Comparison of ENCODE assay signal across 8 cellular contexts in the genomic region with DNA sequence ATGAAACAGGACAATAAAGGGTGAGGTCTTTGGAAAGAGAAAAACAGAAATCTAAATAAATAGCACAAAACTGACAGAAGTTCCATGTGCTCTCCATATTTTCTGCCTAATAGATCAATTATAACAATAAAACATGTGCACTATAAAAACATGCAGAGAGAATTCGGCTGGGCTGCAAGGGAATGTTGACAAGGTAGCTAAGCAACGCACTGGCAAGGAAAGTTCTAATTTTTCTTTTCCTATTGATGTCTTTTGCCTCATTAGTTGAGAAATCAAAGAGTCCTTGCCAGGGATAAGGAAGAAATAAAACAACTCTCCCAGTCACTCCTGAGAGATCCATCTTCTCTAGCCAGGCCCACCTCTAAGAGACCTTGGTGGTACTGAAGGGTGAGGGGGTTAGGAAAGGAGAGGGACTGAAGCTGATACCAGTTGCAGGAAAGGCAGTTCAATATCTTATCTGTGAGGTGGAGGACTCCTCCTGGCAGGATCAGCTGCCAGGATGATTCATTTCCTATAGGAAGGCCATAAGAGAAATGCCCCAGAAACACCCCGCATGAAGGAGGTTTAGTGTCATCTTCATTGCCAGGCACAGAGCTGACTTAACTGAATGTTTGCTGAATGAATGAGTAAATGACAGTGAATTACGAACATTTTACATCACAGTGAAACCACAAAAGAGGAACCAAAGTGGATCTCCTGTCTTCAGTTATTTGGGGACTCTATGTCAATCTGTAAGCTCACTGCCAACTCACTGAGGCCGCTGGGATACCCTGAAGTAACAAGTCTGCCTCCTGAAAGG.
DNase-seq lines count a peak whose midpoint lies in the region; ATAC-seq and TF ChIP-seq lines count a peak whose summit lies in the region.
"Had no signal": no experiment of that assay in that cellular context is flagged by ENCODE, and none has a peak within 500 bp of the region (broad histone marks: within the 10 kb centered on the region; RNA-seq: fewer than 3 reads in every experiment).

No MANE protein-coding gene starts in this region.

- ATAC-seq in GM19043 (IDR thresholded peaks at IDR 0.05; ENCODE audit: low read depth, unreplicated experiment) (peak; percentile 94), HG02943 (IDR thresholded peaks at IDR 0.05; ENCODE audit: low read depth, unreplicated experiment) (peak; percentile 82), left colon (peak; percentile 57)
- ATAC-seq: Panc1 had no signal

- intact Hi-C loops in left colon (cut with DNase I, micrococcal nuclease), result no loop called here

- H3K27ac ChIP-seq in Peyer's patch, result peak overlapping the region in 2 of 4 donors; percentile 58 to 87

- TF ChIP-seq CTCF in Peyer's patch (IDR thresholded peaks at IDR 0.05), result no peak

- peaks cover 0 to under 1% (median 0%) of the 10 kb centered on the region in 3 donors for H3K36me3 ChIP-seq in Peyer's patch

- DNase-seq in Peyer's patch, result peak in 2 of 3 donors; percentile 60 to 72
- no peak for DNase-seq in left colon
- DNase-seq in activated CD4-positive, alpha-beta T cell treated with anti-CD3 and anti-CD28 coated beads for 4 hours, result no peak
- DNase-seq in superior temporal gyrus (ENCODE audit: extremely low spot score), result no peak
- no peak for DNase-seq in cerebellar nuclear complex (lab: John Stamatoyannopoulos, UW)

- no peaks in the 10 kb centered on the region for H3K9me3 ChIP-seq in Peyer's patch

- H3K4me1 ChIP-seq in Peyer's patch, result peaks cover 0 to 36% (median 3%) of the 10 kb centered on the region in 4 donors

- no peak overlapping the region for H3K4me3 ChIP-seq in Peyer's patch

- peak in 1 of 2 donors; percentile 11 for TF ChIP-seq POLR2A in Peyer's patch (IDR thresholded peaks at IDR 0.05)

- H3K27me3 ChIP-seq in Peyer's patch, result no peaks in the 10 kb centered on the region

Comparison
In these comparisons a context has a peak if more than half of its experiments do, and no peak if none do; other contexts are left out.
1. DNase-seq: peak in Peyer's patch (2 of 3); none in left colon (0 of 2), activated CD4-positive, alpha-beta T cell treated with anti-CD3 and anti-CD28 coated beads for 4 hours (0 of 2), superior temporal gyrus (single experiment) and cerebellar nuclear complex (0 of 2).
2. Peak in every context shown above with its lines, with median percentiles within 50 percentile points of each other: ATAC-seq.